9 cellular contexts compared by ENCODE assay signal in the genomic region with DNA sequence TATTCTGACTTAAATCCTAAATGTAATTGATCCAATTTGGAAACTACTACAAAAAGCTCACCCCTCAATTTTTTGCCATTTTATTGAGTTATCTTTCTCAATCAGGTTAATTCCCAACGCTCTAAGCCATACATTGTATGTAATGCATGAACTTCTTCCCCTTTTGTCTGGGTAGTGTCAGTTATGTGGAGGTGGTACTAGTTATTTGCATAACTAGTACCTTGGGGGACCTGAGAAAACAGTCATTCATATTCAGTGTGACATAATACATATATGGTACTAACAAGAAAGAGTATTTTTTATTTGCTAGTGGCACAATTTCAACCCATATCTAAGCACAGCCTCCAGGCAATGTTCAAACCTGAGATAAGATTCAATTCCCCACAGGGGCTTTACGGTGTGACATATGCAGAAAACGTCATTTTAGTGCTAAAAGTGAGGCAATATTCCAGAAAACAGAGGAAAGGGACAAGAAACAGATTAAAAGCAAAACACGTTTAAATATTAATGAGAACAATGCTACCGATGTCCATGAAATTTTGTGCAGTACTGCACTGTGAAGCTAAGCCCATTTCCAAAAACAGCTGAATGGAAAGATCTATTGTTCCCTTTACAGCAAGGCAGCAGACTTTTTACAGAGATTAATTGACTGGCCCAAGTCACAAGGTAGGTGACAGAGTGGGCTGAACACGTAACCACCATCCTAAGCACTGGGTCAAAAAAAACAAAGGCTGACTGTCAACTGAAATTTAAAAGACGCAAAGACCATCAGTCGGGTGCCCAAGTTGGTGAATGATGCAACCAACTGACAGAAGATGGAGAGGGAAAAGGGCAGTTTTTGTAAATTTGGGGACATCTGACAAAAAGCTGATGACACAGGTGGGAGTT. TPM values are rescaled to one million over a fixed set of nuclear protein-coding genes. Genes with fewer than 3 reads are reported as not detected.
A peak's percentile ranks its signal among the peaks of the same experiment; 100 is the strongest.
DNase-seq lines count a peak whose midpoint lies in the region; ATAC-seq lines count a peak whose summit lies in the region.
"Had no signal": no experiment of that assay in that cellular context is flagged by ENCODE, and none has a peak within 500 bp of the region (broad histone marks: within the 10 kb centered on the region; RNA-seq: fewer than 3 reads in every experiment).

No MANE protein-coding gene starts in this region.

- H3K9me3 Mint-ChIP-seq in activated T-cell treated with anti-CD3 and anti-CD28 coated beads, Interleukin-2, amount 50 U/mL, for 24 hours = no peaks in the 10 kb centered on the region
- no peaks in the 10 kb centered on the region for H3K9me3 Mint-ChIP-seq in stimulated activated naive CD8-positive, alpha-beta T cell treated with anti-CD3 and anti-CD28 coated beads, Interleukin-15, amount 100 ng/mL, for 72 hours

- peak overlapping the region; percentile 81 for H3K4me3 Mint-ChIP-seq in activated T-cell treated with anti-CD3 and anti-CD28 coated beads, Interleukin-2, amount 50 U/mL, for 24 hours
- H3K4me3 Mint-ChIP-seq in stimulated activated naive CD8-positive, alpha-beta T cell treated with anti-CD3 and anti-CD28 coated beads, Interleukin-15, amount 100 ng/mL, for 72 hours = peak overlapping the region; percentile 94 to 98

- peaks cover 20% of the 10 kb centered on the region for H3K4me1 Mint-ChIP-seq in activated T-cell treated with anti-CD3 and anti-CD28 coated beads, Interleukin-2, amount 50 U/mL, for 24 hours (ENCODE audit: low read depth)
- peaks cover 19% of the 10 kb centered on the region for H3K4me1 Mint-ChIP-seq in stimulated activated naive CD8-positive, alpha-beta T cell treated with anti-CD3 and anti-CD28 coated beads, Interleukin-15, amount 100 ng/mL, for 72 hours

- peaks cover 27% of the 10 kb centered on the region for H3K36me3 Mint-ChIP-seq in activated T-cell treated with anti-CD3 and anti-CD28 coated beads, Interleukin-2, amount 50 U/mL, for 24 hours (ENCODE audit: low read depth)

- DNase-seq in activated T-cell treated with anti-CD3 and anti-CD28 coated beads, Interleukin-2, amount 50 U/mL, for 24 hours = no peak
- DNase-seq in activated T-cell treated with anti-CD3 and anti-CD28 coated beads, Interleukin-2, amount 50 U/mL, for 48 hours = no peak
- DNase-seq in SW480 (ENCODE audit: low spot score) (peak; percentile 63), fibroblast of peridontal ligament (ENCODE audit: extremely low read depth) (peak; percentile 11), AG08395 (ENCODE audit: low spot score) (no peak)
- peak in 1 of 2 donors; percentile 24 for DNase-seq in stimulated activated naive CD8-positive, alpha-beta T cell treated with anti-CD3 and anti-CD28 coated beads, Interleukin-15, amount 100 ng/mL, for 72 hours
- DNase-seq: DMS 273 treated with DMSO at 0.1 percent for 48 hours had no signal

- no peaks in the 10 kb centered on the region for H3K27me3 Mint-ChIP-seq in activated T-cell treated with anti-CD3 and anti-CD28 coated beads, Interleukin-2, amount 50 U/mL, for 24 hours
- no peaks in the 10 kb centered on the region for H3K27me3 Mint-ChIP-seq in stimulated activated naive CD8-positive, alpha-beta T cell treated with anti-CD3 and anti-CD28 coated beads, Interleukin-15, amount 100 ng/mL, for 72 hours

- peak overlapping the region; percentile 90 for H3K27ac Mint-ChIP-seq in activated T-cell treated with anti-CD3 and anti-CD28 coated beads, Interleukin-2, amount 50 U/mL, for 24 hours
- H3K27ac Mint-ChIP-seq in stimulated activated naive CD8-positive, alpha-beta T cell treated with anti-CD3 and anti-CD28 coated beads, Interleukin-15, amount 100 ng/mL, for 72 hours = peak overlapping the region; percentile 98 to 99

- no peak for ATAC-seq in stimulated activated naive CD8-positive, alpha-beta T cell treated with anti-CD3 and anti-CD28 coated beads, Interleukin-15, amount 100 ng/mL, for 72 hours
- ATAC-seq in HG03108 (IDR thresholded peaks at IDR 0.05; ENCODE audit: unreplicated experiment) = no peak
- no peak for ATAC-seq in esophagus mucosa

RNA-seq across cellular contexts. Expression of gene HLCS, which starts 1.4 kb away (rescaled TPM):
- 11.6 TPM for total RNA-seq in esophagus mucosa

RNA-seq across cellular contexts. Expression of gene RIPPLY3, which starts 41.4 kb away (rescaled TPM):
- total RNA-seq in esophagus mucosa = not detected

Comparison
In these comparisons a context has a peak if more than half of its experiments do, and no peak if none do; other contexts are left out.
1. DNase-seq: peak in SW480 (single experiment) and fibroblast of peridontal ligament (single experiment); none in activated T-cell treated with anti-CD3 and anti-CD28 coated beads, Interleukin-2, amount 50 U/mL, for 24 hours (single experiment), activated T-cell treated with anti-CD3 and anti-CD28 coated beads, Interleukin-2, amount 50 U/mL, for 48 hours (0 of 2) and AG08395 (single experiment).